1 cellular context compared by ENCODE assay signal in genomic region chr11:62512961-62513360, GRCh38.
TF ChIP-seq lines count a peak whose summit lies in the region.

No MANE protein-coding gene starts in this region.

TF ChIP-seq in SK-N-SH treated with all-trans-retinoic acid at 6 μM for 48 hours, 23 proteins besides CTCF, POLR2A, EP300 and RAD21 (continued from another document):
- TF ChIP-seq CSDC2 (CRISPR knock-in tag; IDR thresholded peaks at IDR 0.05) (no peak), CSRNP3 (CRISPR knock-in tag; IDR thresholded peaks at IDR 0.05) (no peak), ZNF8 (CRISPR knock-in tag; IDR thresholded peaks at IDR 0.05) (no peak), OSR1 (CRISPR knock-in tag; IDR thresholded peaks at IDR 0.05) (no peak), ZNF70 (CRISPR knock-in tag; IDR thresholded peaks at IDR 0.05) (no peak), POU6F1 (CRISPR knock-in tag; IDR thresholded peaks at IDR 0.05; ENCODE audit: borderline replicate concordance, low read depth) (no peak), PPARA (CRISPR knock-in tag; IDR thresholded peaks at IDR 0.05; ENCODE audit: borderline replicate concordance) (no peak), RARB (CRISPR knock-in tag; IDR thresholded peaks at IDR 0.05) (no peak)
